12 cellular contexts compared by ENCODE assay signal in the genomic region with DNA sequence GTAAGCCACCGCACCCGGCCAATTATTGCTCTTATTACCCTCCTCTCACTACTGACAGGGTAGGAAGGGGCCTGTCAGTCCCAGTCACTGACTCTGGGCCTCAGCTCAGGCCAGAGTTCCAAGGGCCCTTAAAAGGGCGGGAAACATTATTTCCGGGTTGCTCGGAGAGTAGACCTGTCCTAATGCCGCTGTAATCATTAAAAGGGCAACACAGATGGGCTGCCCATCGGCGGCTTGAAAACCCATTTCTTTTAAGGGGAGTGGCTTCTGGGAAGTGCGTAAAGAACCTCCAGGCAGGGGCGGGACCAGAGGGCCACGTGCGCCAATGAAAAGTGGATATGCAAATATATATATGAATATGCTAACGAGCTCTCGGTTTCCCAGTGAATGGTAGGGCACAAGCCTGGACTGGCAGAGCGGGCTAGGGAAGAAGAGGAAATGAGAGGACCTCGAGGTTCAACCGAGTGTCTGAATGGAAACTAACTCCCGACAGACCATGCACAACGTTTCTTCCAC. TPM values are rescaled to one million over a fixed set of nuclear protein-coding genes. Genes with fewer than 3 reads are reported as not detected.
DNase-seq lines count a peak whose midpoint lies in the region; ATAC-seq and TF ChIP-seq lines count a peak whose summit lies in the region.
"Had no signal": no experiment of that assay in that cellular context is flagged by ENCODE, and none has a peak within 500 bp of the region (broad histone marks: within the 10 kb centered on the region; RNA-seq: fewer than 3 reads in every experiment).

No MANE protein-coding gene starts in this region.

- DNase-seq in GM03348 (ENCODE audit: low spot score): peak; percentile 34
- DNase-seq in NCI-H82 (lab: John Stamatoyannopoulos, UW): peak; percentile 97
- peak; percentile 43 for DNase-seq in mucosa of gallbladder (ENCODE audit: low spot score)
- DNase-seq in DMS153 treated with DMSO at 0.1 percent for 48 hours (lab: John Stamatoyannopoulos, UW; ENCODE audit: unreplicated experiment): no peak
- DNase-seq in activated CD8-positive, alpha-beta memory T cell treated with anti-CD3 and anti-CD28 coated beads for 24 hours: no peak
- no peak for DNase-seq in tibial artery
- no peak for DNase-seq in aorta
- DNase-seq: activated CD4-positive, CD25-positive, alpha-beta regulatory T cell treated with anti-CD3 and anti-CD28 coated beads, Interleukin-2, amount 50 U/mL, for 72 hours; Kasumi-1; stimulated activated naive CD8-positive, alpha-beta T cell treated with anti-CD3 and anti-CD28 coated beads, Interleukin-15, Interleukin-2, amounts not matched to agents 100 U/mL and 50 U/mL, for 24 hours had no signal

- peak; percentile 76 for ATAC-seq in esophagus mucosa
- ATAC-seq in aorta (ENCODE audit: low FRiP score): no peak
- ATAC-seq: stimulated activated naive CD8-positive, alpha-beta T cell treated with anti-CD3 and anti-CD28 coated beads, Interleukin-15, Interleukin-2, amounts not matched to agents 100 U/mL and 50 U/mL, for 24 hours had no signal

- no peaks in the 10 kb centered on the region for H3K9me3 ChIP-seq in tibial artery
- H3K9me3 ChIP-seq in aorta (ENCODE audit: control insufficient read depth, low read length): no peaks in the 10 kb centered on the region

- WGBS in aorta, 2 donors: 30 to 33% methylated on average over 19 of the region's 19 CpGs

- intact Hi-C loops in tibial artery (cut with DNase I; ENCODE audit: low total_unique reads) (no loop called here), aorta (cut with DNase I) (no loop called here)

- H3K27ac ChIP-seq in tibial artery (no peak overlapping the region), aorta (ENCODE audit: low read depth in 1 of 2, low read length in 2 of 2) (no peak overlapping the region)
- H3K27ac ChIP-seq: parathyroid adenoma had no signal

- TF ChIP-seq CTCF in tibial artery (IDR thresholded peaks at IDR 0.05): no peak

- H3K4me1 ChIP-seq in tibial artery (peaks cover 0 to 8% (median 3%) of the 10 kb centered on the region in 4 donors), aorta (ENCODE audit: control insufficient read depth in 1 of 2, insufficient read depth in 2 of 2, low read length in 2 of 2) (no peaks in the 10 kb centered on the region)
- H3K4me1 ChIP-seq: parathyroid adenoma had no signal

- H3K27me3 ChIP-seq in tibial artery (peaks cover 0 to 26% of the 10 kb centered on the region in 2 donors), aorta (ENCODE audit: control insufficient read depth in 1 of 2, insufficient read depth in 2 of 2, low read length in 1 of 2) (no peaks in the 10 kb centered on the region)

- H3K4me3 ChIP-seq in tibial artery (no peak overlapping the region), aorta (ENCODE audit: low read length in 2 of 2) (no peak overlapping the region)

- H3K36me3 ChIP-seq in tibial artery (peaks cover 0 to 7% (median 0%) of the 10 kb centered on the region in 3 donors), aorta (ENCODE audit: control insufficient read depth in 1 of 2, insufficient read depth in 2 of 2, low read length in 1 of 2) (no peaks in the 10 kb centered on the region)

RNA-seq across cellular contexts. Expression of gene PIPOX, which starts 26.6 kb away (rescaled TPM):
- total RNA-seq in esophagus mucosa (0.64 TPM), mucosa of gallbladder (3.5 TPM), aorta (1 to 10 TPM; 1.6 to 2.1 TPM)
- 1 to 10 TPM; 2.0 to 2.4 TPM for polyA plus RNA-seq in aorta

Comparison
In these comparisons a context has a peak if more than half of its experiments do, and no peak if none do; other contexts are left out.
1. DNase-seq: peak in GM03348 (single experiment), NCI-H82 (single experiment) and mucosa of gallbladder (single experiment); none in DMS153 treated with DMSO at 0.1 percent for 48 hours (single experiment), activated CD8-positive, alpha-beta memory T cell treated with anti-CD3 and anti-CD28 coated beads for 24 hours (single experiment), tibial artery (0 of 2) and aorta (0 of 2).